ENCODE assay signal across 2 cellular contexts in the genomic region with DNA sequence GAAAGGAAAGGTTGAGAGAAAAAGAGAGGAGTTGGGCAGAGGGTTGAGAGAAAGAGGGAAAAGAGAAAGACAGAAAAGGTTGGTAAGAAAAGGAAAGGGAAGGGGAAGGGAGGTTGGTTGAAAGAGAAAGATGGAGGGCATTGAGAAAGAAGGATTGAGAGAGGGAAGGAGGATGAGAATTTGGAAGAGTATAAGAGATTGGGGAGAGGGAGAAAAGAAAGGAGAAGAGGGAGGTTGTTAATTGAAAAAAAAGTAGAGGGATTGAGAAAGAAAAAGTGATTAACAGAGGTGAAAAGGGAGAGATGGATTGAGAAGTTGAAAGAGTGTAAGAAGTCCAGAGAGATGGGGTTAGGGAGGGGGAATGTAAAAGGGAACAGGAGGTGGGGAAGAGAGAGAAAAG.
TF ChIP-seq lines count a peak whose summit lies in the region.

No MANE protein-coding gene starts in this region.

TF ChIP-seq in HEK293, 187 proteins besides CTCF, POLR2A, EP300 and RAD21:
- TF ChIP-seq PRDM1 (tag by site-specific recombination; IDR thresholded peaks at IDR 0.05), result peak; percentile 89
- TF ChIP-seq ZNF623 (tag by site-specific recombination; IDR thresholded peaks at IDR 0.05), result no peak
- 0 out of 2 replicates have a peak, but pooled peaks have one; percentile 33 for TF ChIP-seq ZNF366 (tag by site-specific recombination; conservative IDR thresholded peaks at IDR 0.05)

TF ChIP-seq in K562, 482 proteins besides CTCF, POLR2A, EP300 and RAD21:
- TF ChIP-seq, protein P1, sequence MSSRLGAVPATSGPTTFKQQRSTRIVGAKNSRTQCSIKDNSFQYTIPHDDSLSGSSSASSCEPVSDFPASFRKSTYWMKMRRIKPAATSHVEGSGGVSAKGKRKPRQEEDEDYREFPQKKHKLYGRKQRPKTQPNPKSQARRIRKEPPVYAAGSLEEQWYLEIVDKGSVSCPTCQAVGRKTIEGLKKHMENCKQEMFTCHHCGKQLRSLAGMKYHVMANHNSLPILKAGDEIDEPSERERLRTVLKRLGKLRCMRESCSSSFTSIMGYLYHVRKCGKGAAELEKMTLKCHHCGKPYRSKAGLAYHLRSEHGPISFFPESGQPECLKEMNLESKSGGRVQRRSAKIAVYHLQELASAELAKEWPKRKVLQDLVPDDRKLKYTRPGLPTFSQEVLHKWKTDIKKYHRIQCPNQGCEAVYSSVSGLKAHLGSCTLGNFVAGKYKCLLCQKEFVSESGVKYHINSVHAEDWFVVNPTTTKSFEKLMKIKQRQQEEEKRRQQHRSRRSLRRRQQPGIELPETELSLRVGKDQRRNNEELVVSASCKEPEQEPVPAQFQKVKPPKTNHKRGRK (tag; IDR thresholded peaks at IDR 0.05), result peak; percentile 52; the same call in 1 of the 2 replicates
- TF ChIP-seq FOXM1 (IDR thresholded peaks at IDR 0.05; ENCODE audit: low read depth) (no peak), FOXM1 (CRISPR knock-in tag; IDR thresholded peaks at IDR 0.05; ENCODE audit: low read depth) (no peak), ZNF174 (CRISPR knock-in tag; IDR thresholded peaks at IDR 0.05) (no peak), SREBF2 (CRISPR knock-in tag; IDR thresholded peaks at IDR 0.05) (no peak)
TF ChIP-seq in K562: peak in this region for 1.
